ENCODE assay signal across 8 cellular contexts in the genomic region with DNA sequence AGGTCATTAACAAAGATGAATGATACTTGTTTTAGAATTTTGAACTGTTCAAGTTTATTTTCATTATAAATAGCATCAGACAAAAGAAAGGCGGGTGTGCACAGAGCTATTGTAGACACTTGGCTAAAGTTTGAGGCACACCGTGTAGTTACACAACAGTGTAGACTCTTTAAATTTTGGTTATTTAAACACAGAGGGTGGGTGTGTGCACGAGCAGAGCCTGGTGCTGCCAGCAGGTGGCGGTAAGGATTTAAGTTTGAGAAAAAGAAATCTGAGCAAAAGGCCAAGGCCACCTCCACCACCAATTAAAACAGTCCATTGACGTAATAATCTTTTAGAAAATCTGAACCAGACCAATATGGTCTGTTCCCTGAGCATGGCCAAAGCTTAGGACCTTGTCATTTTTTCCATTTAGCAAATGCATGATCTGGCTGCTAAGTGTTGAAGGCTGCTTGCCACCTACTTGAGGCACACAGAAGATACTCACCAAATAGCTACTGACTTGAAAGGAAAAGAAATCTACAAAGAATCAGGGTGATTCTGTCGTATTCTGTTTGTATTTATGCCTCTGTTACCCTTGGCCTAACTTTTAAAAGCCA.
DNase-seq lines count a peak whose midpoint lies in the region; ATAC-seq lines count a peak whose summit lies in the region.

No MANE protein-coding gene starts in this region.

- peak; percentile 69 for DNase-seq in DMS 273 (lab: John Stamatoyannopoulos, UW; ENCODE audit: unreplicated experiment)
- DNase-seq in DMS 273 treated with DMSO at 0.1 percent for 48 hours (lab: John Stamatoyannopoulos, UW), result no peak
- DNase-seq in NAMALWA (ENCODE audit: low spot score), result peak; percentile 66
- peak; percentile 34 for DNase-seq in activated T-cell treated with anti-CD3 and anti-CD28 coated beads, Interleukin-2, amount 50 U/mL, for 1 hour
- DNase-seq in head of caudate nucleus, result peak in 36 of 42 donors; percentile 8 to 76 (median 51)
- DNase-seq in stimulated activated CD4-positive, alpha-beta T cell treated with anti-CD3 and anti-CD28 coated beads, Interleukin-1b, Interleukin-23, amount 100 ng/mL, for 48 hours, result peak; percentile 45

- ATAC-seq in HG03460 (IDR thresholded peaks at IDR 0.05; ENCODE audit: unreplicated experiment) (no peak), HG03520 (IDR thresholded peaks at IDR 0.05; ENCODE audit: unreplicated experiment) (no peak)

- intact Hi-C loops in head of caudate nucleus (cut with DNase I), result no loop called here
